In genomic region chrX:68480969-68481368, GRCh38 we compare ENCODE assay signal across 7 cellular contexts.
"Had no signal": no experiment of that assay in that cellular context is flagged by ENCODE, and none has a peak within 500 bp of the region (broad histone marks: within the 10 kb centered on the region; RNA-seq: fewer than 3 reads in every experiment).

No MANE protein-coding gene starts in this region.

- H3K4me3 ChIP-seq: GM12878 had no signal

- DNase-seq: GDM1, GF-D8 had no signal

- ATAC-seq: GM12878 had no signal

- FAIRE-seq: G401.6, GM12878, GM12891, GM12892, GM18507 had no signal
